In genomic region chr3:16828815-16829214, GRCh38 we compare ENCODE assay signal across 8 cellular contexts. TPM values are rescaled to one million over a fixed set of nuclear protein-coding genes. Genes with fewer than 3 reads are reported as not detected.
DNase-seq lines count a peak whose midpoint lies in the region; ATAC-seq and TF ChIP-seq lines count a peak whose summit lies in the region.

No MANE protein-coding gene starts in this region.

- H3K36me3 ChIP-seq in left ventricle myocardium inferior (no peaks in the 10 kb centered on the region), right atrium auricular region (no peaks in the 10 kb centered on the region), sigmoid colon (no peaks in the 10 kb centered on the region)

- intact Hi-C loops in left ventricle myocardium inferior (cut with micrococcal nuclease) = no loop called here
- intact Hi-C loops in sigmoid colon (cut with DNase I) = no loop called here

- no peak overlapping the region for H3K4me3 ChIP-seq in left ventricle myocardium inferior
- no peak overlapping the region for H3K4me3 ChIP-seq in right atrium auricular region
- H3K4me3 ChIP-seq in fibroblast of pulmonary artery (replicated peaks; ENCODE audit: low read depth, low read length) = no peak overlapping the region
- no peak overlapping the region for H3K4me3 ChIP-seq in sigmoid colon

- H3K4me1 Mint-ChIP-seq in stimulated activated effector memory CD8-positive, alpha-beta T cell treated with anti-CD3 and anti-CD28 coated beads, Interleukin-12 subunit alpha, Interleukin-12 subunit beta, amount 100 ng/mL, for 72 hours = peaks cover 20% of the 10 kb centered on the region

- no peak for DNase-seq in left ventricle myocardium inferior
- no peak for DNase-seq in right atrium auricular region (ENCODE audit: low spot score)
- peak; percentile 60 to 64 for DNase-seq in activated CD4-positive, alpha-beta T cell treated with anti-CD3 and anti-CD28 coated beads, Interleukin-2, amount 50 U/mL, for 4 hours
- DNase-seq in fibroblast of pulmonary artery (ENCODE audit: low read depth) = peak; percentile 81
- no peak for DNase-seq in stimulated activated effector memory CD8-positive, alpha-beta T cell treated with anti-CD3 and anti-CD28 coated beads, Interleukin-12 subunit alpha, Interleukin-12 subunit beta, amount 100 ng/mL, for 72 hours (ENCODE audit: low spot score in 2 of 2)
- no peak for DNase-seq in HPDE6-E6E7 (ENCODE audit: extremely low spot score)
- DNase-seq in sigmoid colon = no peak

- H3K27ac ChIP-seq in left ventricle myocardium inferior (replicated peaks) (no peak overlapping the region), right atrium auricular region (no peak overlapping the region), sigmoid colon (no peak overlapping the region)

- no peaks in the 10 kb centered on the region for H3K9me3 ChIP-seq in left ventricle myocardium inferior (replicated peaks)
- no peaks in the 10 kb centered on the region for H3K9me3 ChIP-seq in right atrium auricular region
- H3K9me3 ChIP-seq in sigmoid colon = no peaks in the 10 kb centered on the region

- TF ChIP-seq RAD21 in Ishikawa (IDR thresholded peaks at IDR 0.05; ENCODE audit: low read depth) = peak; percentile 61

- 27 to 50% methylated on average over 3 of the region's 3 CpGs for WGBS in sigmoid colon, 2 donors

- H3K4me3 Mint-ChIP-seq in stimulated activated effector memory CD8-positive, alpha-beta T cell treated with anti-CD3 and anti-CD28 coated beads, Interleukin-12 subunit alpha, Interleukin-12 subunit beta, amount 100 ng/mL, for 72 hours = no peak overlapping the region

- no peaks in the 10 kb centered on the region for H3K9me3 Mint-ChIP-seq in stimulated activated effector memory CD8-positive, alpha-beta T cell treated with anti-CD3 and anti-CD28 coated beads, Interleukin-12 subunit alpha, Interleukin-12 subunit beta, amount 100 ng/mL, for 72 hours

- H3K27me3 ChIP-seq in left ventricle myocardium inferior (ENCODE audit: low read depth) (no peaks in the 10 kb centered on the region), right atrium auricular region (no peaks in the 10 kb centered on the region), sigmoid colon (no peaks in the 10 kb centered on the region)

- TF ChIP-seq CTCF in left ventricle myocardium inferior (IDR thresholded peaks at IDR 0.05; ENCODE audit: borderline replicate concordance) (peak; percentile 42), right atrium auricular region (IDR thresholded peaks at IDR 0.05) (peak in 1 of 2 donors; percentile 29), fibroblast of pulmonary artery (IDR thresholded peaks at IDR 0.05; ENCODE audit: low read length, missing control alignments) (peak; percentile 58), sigmoid colon (IDR thresholded peaks at IDR 0.05) (no peak)

- H3K27ac Mint-ChIP-seq in stimulated activated effector memory CD8-positive, alpha-beta T cell treated with anti-CD3 and anti-CD28 coated beads, Interleukin-12 subunit alpha, Interleukin-12 subunit beta, amount 100 ng/mL, for 72 hours = peak overlapping the region; percentile 38

- no peaks in the 10 kb centered on the region for H3K36me3 Mint-ChIP-seq in stimulated activated effector memory CD8-positive, alpha-beta T cell treated with anti-CD3 and anti-CD28 coated beads, Interleukin-12 subunit alpha, Interleukin-12 subunit beta, amount 100 ng/mL, for 72 hours

- H3K4me1 ChIP-seq in left ventricle myocardium inferior (peaks cover 5% of the 10 kb centered on the region), right atrium auricular region (peaks cover 0 to 12% of the 10 kb centered on the region in 2 donors), sigmoid colon (no peaks in the 10 kb centered on the region)

- TF ChIP-seq EP300 in Ishikawa (IDR thresholded peaks at IDR 0.05; ENCODE audit: borderline replicate concordance) = no peak
- TF ChIP-seq EP300 in sigmoid colon (IDR thresholded peaks at IDR 0.05) = no peak

- ATAC-seq in stimulated activated effector memory CD8-positive, alpha-beta T cell treated with anti-CD3 and anti-CD28 coated beads, Interleukin-12 subunit alpha, Interleukin-12 subunit beta, amount 100 ng/mL, for 72 hours = peak; percentile 77

- TF ChIP-seq POLR2A in sigmoid colon (IDR thresholded peaks at IDR 0.05) = no peak

TF ChIP-seq in Ishikawa, 13 proteins besides CTCF, POLR2A, EP300 and RAD21:
- TF ChIP-seq CREB1 (IDR thresholded peaks at IDR 0.05; ENCODE audit: low read depth) (no peak), YY1 (IDR thresholded peaks at IDR 0.05; ENCODE audit: low read depth) (no peak), ZBTB7A (IDR thresholded peaks at IDR 0.05; ENCODE audit: low read depth) (no peak)
TF ChIP-seq in Ishikawa: peak in this region for 0.

RNA-seq across cellular contexts. Expression of gene PLCL2, which starts 55.9 kb away (rescaled TPM):
- 48.1 TPM for total RNA-seq in left ventricle myocardium inferior
- total RNA-seq in right atrium auricular region = 10 to 100 TPM; 32.4 to 35.2 TPM
- 10 to 100 TPM in 3 of 4 donors, 1 to 10 TPM in 1; 8.0 to 11.8 (median 10.8) TPM for total RNA-seq in sigmoid colon
- 10 to 100 TPM in 2 of 3 donors, 1 to 10 TPM in 1; 8.4 to 12.6 (median 12.5) TPM for polyA plus RNA-seq in sigmoid colon

Comparison
In these comparisons a context has a peak if more than half of its experiments do, and no peak if none do; other contexts are left out.
1. DNase-seq: peak in activated CD4-positive, alpha-beta T cell treated with anti-CD3 and anti-CD28 coated beads, Interleukin-2, amount 50 U/mL, for 4 hours (2 of 2) and fibroblast of pulmonary artery (single experiment); none in left ventricle myocardium inferior (single experiment), right atrium auricular region (single experiment), stimulated activated effector memory CD8-positive, alpha-beta T cell treated with anti-CD3 and anti-CD28 coated beads, Interleukin-12 subunit alpha, Interleukin-12 subunit beta, amount 100 ng/mL, for 72 hours (0 of 2), HPDE6-E6E7 (single experiment) and sigmoid colon (single experiment).
2. CTCF ChIP-seq: peak in left ventricle myocardium inferior (single experiment) and fibroblast of pulmonary artery (single experiment); none in sigmoid colon (0 of 4).